ENCODE assay signal across 8 cellular contexts in genomic region chr6:117674503-117674902, GRCh38. TPM values are rescaled to one million over a fixed set of nuclear protein-coding genes. Genes with fewer than 3 reads are reported as not detected.
DNase-seq lines count a peak whose midpoint lies in the region; ATAC-seq and TF ChIP-seq lines count a peak whose summit lies in the region.

No MANE protein-coding gene starts in this region.

- no peak for TF ChIP-seq EP300 in suprapubic skin (IDR thresholded peaks at IDR 0.05)

- H3K27me3 ChIP-seq in iPS-20b (ENCODE audit: insufficient read depth, low read length): no peaks in the 10 kb centered on the region
- no peaks in the 10 kb centered on the region for H3K27me3 ChIP-seq in suprapubic skin

- DNase-seq in activated CD4-positive, alpha-beta T cell treated with anti-CD3 and anti-CD28 coated beads, Interleukin-2, amount 10 ng/mL, durations not matched to agents 7 days and 5 days: no peak
- no peak for DNase-seq in activated CD4-positive, alpha-beta T cell treated with anti-CD3 and anti-CD28 coated beads for 48 hours
- DNase-seq in activated CD4-positive, alpha-beta memory T cell treated with anti-CD3 and anti-CD28 coated beads, Interleukin-2, amount 10 ng/mL, durations not matched to agents 7 days and 5 days: no peak
- DNase-seq in suprapubic skin (ENCODE audit: low spot score in 2 of 2) (no peak), T-helper 9 cell (no peak)

- H3K27ac Mint-ChIP-seq in activated CD4-positive, alpha-beta T cell treated with anti-CD3 and anti-CD28 coated beads, Interleukin-2, amount 10 ng/mL, durations not matched to agents 7 days and 5 days: peak overlapping the region; percentile 92
- H3K27ac Mint-ChIP-seq in activated CD4-positive, alpha-beta memory T cell treated with anti-CD3 and anti-CD28 coated beads, Interleukin-2, amount 10 ng/mL, durations not matched to agents 7 days and 5 days: no peak overlapping the region

- peaks cover 16% of the 10 kb centered on the region for H3K36me3 Mint-ChIP-seq in activated CD4-positive, alpha-beta T cell treated with anti-CD3 and anti-CD28 coated beads, Interleukin-2, amount 10 ng/mL, durations not matched to agents 7 days and 5 days (ENCODE audit: low read depth)
- peaks cover 18% of the 10 kb centered on the region for H3K36me3 Mint-ChIP-seq in activated CD4-positive, alpha-beta memory T cell treated with anti-CD3 and anti-CD28 coated beads, Interleukin-2, amount 10 ng/mL, durations not matched to agents 7 days and 5 days (ENCODE audit: low read depth)

- peaks cover 10% of the 10 kb centered on the region for H3K4me1 ChIP-seq in iPS-20b (ENCODE audit: insufficient read depth, low read length)
- H3K4me1 ChIP-seq in suprapubic skin: peaks cover 37% of the 10 kb centered on the region

- TF ChIP-seq CTCF in suprapubic skin (IDR thresholded peaks at IDR 0.05): no peak

- H3K9me3 ChIP-seq in iPS-20b (ENCODE audit: insufficient read depth, low read depth, low read length) (peaks cover 11% of the 10 kb centered on the region), suprapubic skin (no peaks in the 10 kb centered on the region)

- H3K27me3 Mint-ChIP-seq in activated CD4-positive, alpha-beta T cell treated with anti-CD3 and anti-CD28 coated beads, Interleukin-2, amount 10 ng/mL, durations not matched to agents 7 days and 5 days: no peaks in the 10 kb centered on the region
- no peaks in the 10 kb centered on the region for H3K27me3 Mint-ChIP-seq in activated CD4-positive, alpha-beta memory T cell treated with anti-CD3 and anti-CD28 coated beads, Interleukin-2, amount 10 ng/mL, durations not matched to agents 7 days and 5 days

- peaks cover 38% of the 10 kb centered on the region for H3K4me1 Mint-ChIP-seq in activated CD4-positive, alpha-beta T cell treated with anti-CD3 and anti-CD28 coated beads, Interleukin-2, amount 10 ng/mL, durations not matched to agents 7 days and 5 days
- H3K4me1 Mint-ChIP-seq in activated CD4-positive, alpha-beta memory T cell treated with anti-CD3 and anti-CD28 coated beads, Interleukin-2, amount 10 ng/mL, durations not matched to agents 7 days and 5 days: peaks cover 37% of the 10 kb centered on the region

- H3K9me3 Mint-ChIP-seq in activated CD4-positive, alpha-beta T cell treated with anti-CD3 and anti-CD28 coated beads, Interleukin-2, amount 10 ng/mL, durations not matched to agents 7 days and 5 days: peaks cover 4% of the 10 kb centered on the region
- no peaks in the 10 kb centered on the region for H3K9me3 Mint-ChIP-seq in activated CD4-positive, alpha-beta memory T cell treated with anti-CD3 and anti-CD28 coated beads, Interleukin-2, amount 10 ng/mL, durations not matched to agents 7 days and 5 days

- H3K27ac ChIP-seq in iPS-20b (ENCODE audit: low read length) (peak overlapping the region; percentile 7), suprapubic skin (no peak overlapping the region)

- 74% methylated on average over 10 of the region's 10 CpGs for WGBS in suprapubic skin

- CTCF ChIA-PET in activated CD4-positive, alpha-beta T cell treated with anti-CD3 and anti-CD28 coated beads, Interleukin-2, amount 10 ng/mL, durations not matched to agents 7 days and 5 days (lab: Charles Lee): no interaction called here
- CTCF ChIA-PET in activated CD4-positive, alpha-beta memory T cell treated with anti-CD3 and anti-CD28 coated beads, Interleukin-2, amount 10 ng/mL, durations not matched to agents 7 days and 5 days (lab: Charles Lee): interaction anchor here (0.6 to 1.3 kb wide), 2 partner anchors 73 to 170 kb away, joined by 3 read pairs; partner anchors contain the start of gene GOPC

- H3K4me3 ChIP-seq in iPS-20b (ENCODE audit: low read length) (peak overlapping the region; percentile 91), suprapubic skin (peak overlapping the region; percentile 77)

- no peak for TF ChIP-seq POLR2A in suprapubic skin (IDR thresholded peaks at IDR 0.05)

- peak overlapping the region; percentile 89 for H3K4me3 Mint-ChIP-seq in activated CD4-positive, alpha-beta T cell treated with anti-CD3 and anti-CD28 coated beads, Interleukin-2, amount 10 ng/mL, durations not matched to agents 7 days and 5 days
- H3K4me3 Mint-ChIP-seq in activated CD4-positive, alpha-beta memory T cell treated with anti-CD3 and anti-CD28 coated beads, Interleukin-2, amount 10 ng/mL, durations not matched to agents 7 days and 5 days: peak overlapping the region; percentile 81

- POLR2A ChIA-PET in activated CD4-positive, alpha-beta T cell treated with anti-CD3 and anti-CD28 coated beads, Interleukin-2, amount 10 ng/mL, durations not matched to agents 7 days and 5 days (lab: Charles Lee): no interaction called here
- POLR2A ChIA-PET in activated CD4-positive, alpha-beta memory T cell treated with anti-CD3 and anti-CD28 coated beads, Interleukin-2, amount 10 ng/mL, durations not matched to agents 7 days and 5 days (lab: Charles Lee): no interaction called here

- H3K9ac ChIP-seq in iPS-20b (ENCODE audit: low read depth, low read length): peak overlapping the region; percentile 92; the same call in 1 of the 2 replicates

- H3K36me3 ChIP-seq in iPS-20b (ENCODE audit: insufficient read depth, low read depth, low read length) (0 out of 2 replicates have a peak, but pooled peaks cover 6% of the 10 kb centered on the region), suprapubic skin (no peaks in the 10 kb centered on the region)

- ATAC-seq in GM18502 (IDR thresholded peaks at IDR 0.05; ENCODE audit: poor library complexity, unreplicated experiment) (no peak), GM21423 (IDR thresholded peaks at IDR 0.05; ENCODE audit: unreplicated experiment) (no peak)

RNA-seq across cellular contexts. Expression of gene NUS1, which starts 0.8 kb away (rescaled TPM):
- total RNA-seq in activated CD4-positive, alpha-beta T cell treated with anti-CD3 and anti-CD28 coated beads, Interleukin-2, amount 10 ng/mL, durations not matched to agents 7 days and 5 days: 10 to 100 TPM; 25.4 to 27.8 TPM
- total RNA-seq in activated CD4-positive, alpha-beta memory T cell treated with anti-CD3 and anti-CD28 coated beads, Interleukin-2, amount 10 ng/mL, durations not matched to agents 7 days and 5 days: 10 to 100 TPM; 25.3 to 26.8 TPM
- 10 to 100 TPM; 13.5 to 17.9 (median 15.2) TPM for total RNA-seq in suprapubic skin
